In genomic region chr12:113075137-113075683, GRCh38 we compare ENCODE assay signal across 1 cellular context.
TF ChIP-seq lines count a peak whose summit lies in the region.

No MANE protein-coding gene starts in this region.

TF ChIP-seq in GM12878, 131 proteins besides CTCF, POLR2A, EP300 and RAD21 (continued from another document and continues in another):
- TF ChIP-seq ZNF592 (IDR thresholded peaks at IDR 0.05) = no peak
- TF ChIP-seq NBN (IDR thresholded peaks at IDR 0.05) = peak; percentile 81
- TF ChIP-seq TCF3 (IDR thresholded peaks at IDR 0.05; ENCODE audit: borderline replicate concordance, insufficient read depth, low read depth, low read length) = peak; percentile 86
- no peak for TF ChIP-seq CHD1 (IDR thresholded peaks at IDR 0.05; ENCODE audit: low read depth, low read length)
- 0 out of 2 replicates have a peak, but pooled peaks have one; percentile 61 for TF ChIP-seq PML (IDR thresholded peaks at IDR 0.05; ENCODE audit: low read length)
- peak; percentile 63 for TF ChIP-seq CUX1 (IDR thresholded peaks at IDR 0.05; ENCODE audit: insufficient replicate concordance, low read depth, low read length)
- no peak for TF ChIP-seq PRDM15 (CRISPR knock-in tag; IDR thresholded peaks at IDR 0.05)
- no peak for TF ChIP-seq RBBP5 (conservative IDR thresholded peaks at IDR 0.05)
- TF ChIP-seq HDAC2 (IDR thresholded peaks at IDR 0.05) = no peak
- TF ChIP-seq MXI1 (IDR thresholded peaks at IDR 0.05; ENCODE audit: low read depth, low read length) = 0 out of 2 replicates have a peak, but pooled peaks have one; percentile 56
- TF ChIP-seq IKZF2 (IDR thresholded peaks at IDR 0.05) = peak; percentile 88 to 90
- TF ChIP-seq TAF1 (IDR thresholded peaks at IDR 0.05; ENCODE audit: borderline replicate concordance, low read depth, low read length) = no peak
- no peak for TF ChIP-seq JUND (IDR thresholded peaks at IDR 0.05; ENCODE audit: low read depth, low read length)
- TF ChIP-seq SIX5 (IDR thresholded peaks at IDR 0.05; ENCODE audit: low read depth, low read length, severe bottlenecking) = no peak
- TF ChIP-seq ZNF24 (IDR thresholded peaks at IDR 0.05) = no peak
- TF ChIP-seq PAX5 (IDR thresholded peaks at IDR 0.05; ENCODE audit: borderline replicate concordance, low read depth, low read length) = peak; percentile 98
- TF ChIP-seq SPI1 (IDR thresholded peaks at IDR 0.05; ENCODE audit: borderline replicate concordance, insufficient read depth, low read depth, low read length) = peak; percentile 74
- peak; percentile 93; the same call in 1 of the 2 replicates for TF ChIP-seq MTA3 (IDR thresholded peaks at IDR 0.05; ENCODE audit: borderline replicate concordance, low read length)
- TF ChIP-seq SMAD1 (IDR thresholded peaks at IDR 0.05; ENCODE audit: low read depth, partially characterized antibody) = no peak
- TF ChIP-seq CBX5 (IDR thresholded peaks at IDR 0.05; ENCODE audit: low read depth) = 0 out of 2 replicates have a peak, but pooled peaks have one; percentile 30
- TF ChIP-seq CHD2 (IDR thresholded peaks at IDR 0.05; ENCODE audit: borderline replicate concordance, low read depth, low read length) = peak; percentile 70
- peak; percentile 95 for TF ChIP-seq BCL3 (IDR thresholded peaks at IDR 0.05; ENCODE audit: borderline replicate concordance, insufficient read depth, low read depth, low read length, poor library complexity, severe bottlenecking)
- no peak for TF ChIP-seq EZH2 (IDR thresholded peaks at IDR 0.05; ENCODE audit: borderline replicate concordance, control insufficient read depth, low read depth, low read length)
- TF ChIP-seq STAT1 (conservative IDR thresholded peaks at IDR 0.05) = no peak
- TF ChIP-seq MLLT1 (IDR thresholded peaks at IDR 0.05) = no peak; the same call in 1 of the 2 replicates
- peak; percentile 69 for TF ChIP-seq BCL11A (IDR thresholded peaks at IDR 0.05; ENCODE audit: low read depth, low read length)
- TF ChIP-seq MTA2 (IDR thresholded peaks at IDR 0.05; ENCODE audit: low read depth) = peak; percentile 62
- peak; percentile 81 for TF ChIP-seq RELA (IDR thresholded peaks at IDR 0.05; ENCODE audit: borderline replicate concordance, partially characterized antibody)
- no peak for TF ChIP-seq ZNF274 (IDR thresholded peaks at IDR 0.05; ENCODE audit: insufficient read depth, insufficient read length)
- peak; percentile 76 for TF ChIP-seq CBFB (IDR thresholded peaks at IDR 0.05; ENCODE audit: low read depth)
- TF ChIP-seq RUNX3 (IDR thresholded peaks at IDR 0.05; ENCODE audit: low read length) = peak; percentile 95
- TF ChIP-seq IKZF1 (conservative IDR thresholded peaks at IDR 0.05) = peak; percentile 83
- 0 out of 2 replicates have a peak, but pooled peaks have one; percentile 13 for TF ChIP-seq LARP7 (IDR thresholded peaks at IDR 0.05)
- TF ChIP-seq MEF2A (IDR thresholded peaks at IDR 0.05; ENCODE audit: insufficient read depth, low read depth, low read length) = 0 out of 2 replicates have a peak, but pooled peaks have one; percentile 65
- no peak for TF ChIP-seq NR2C2 (IDR thresholded peaks at IDR 0.05; ENCODE audit: borderline replicate concordance, control insufficient read depth, insufficient read length, low read depth)
- TF ChIP-seq CREM (IDR thresholded peaks at IDR 0.05; ENCODE audit: low read depth) = peak; percentile 42; the same call in 1 of the 2 replicates
- TF ChIP-seq TCF7 (IDR thresholded peaks at IDR 0.05; ENCODE audit: borderline replicate concordance) = no peak
- TF ChIP-seq SREBF1 (IDR thresholded peaks at IDR 0.05; ENCODE audit: low read length) = no peak
- TF ChIP-seq ZNF687 (IDR thresholded peaks at IDR 0.05) = peak; percentile 91
- TF ChIP-seq FOXK2 (IDR thresholded peaks at IDR 0.05) = no peak
- peak; percentile 73; the same call in 1 of the 2 replicates for TF ChIP-seq ZBED1 (IDR thresholded peaks at IDR 0.05; ENCODE audit: borderline replicate concordance)
- TF ChIP-seq BRCA1 (IDR thresholded peaks at IDR 0.05; ENCODE audit: low read depth, low read length) = no peak
- no peak for TF ChIP-seq SIN3A (IDR thresholded peaks at IDR 0.05; ENCODE audit: low read depth, low read length)
- 0 out of 2 replicates have a peak, but pooled peaks have one; percentile 20 for TF ChIP-seq RCOR1 (conservative IDR thresholded peaks at IDR 0.05; ENCODE audit: low read depth, low read length)
